In the genomic region with DNA sequence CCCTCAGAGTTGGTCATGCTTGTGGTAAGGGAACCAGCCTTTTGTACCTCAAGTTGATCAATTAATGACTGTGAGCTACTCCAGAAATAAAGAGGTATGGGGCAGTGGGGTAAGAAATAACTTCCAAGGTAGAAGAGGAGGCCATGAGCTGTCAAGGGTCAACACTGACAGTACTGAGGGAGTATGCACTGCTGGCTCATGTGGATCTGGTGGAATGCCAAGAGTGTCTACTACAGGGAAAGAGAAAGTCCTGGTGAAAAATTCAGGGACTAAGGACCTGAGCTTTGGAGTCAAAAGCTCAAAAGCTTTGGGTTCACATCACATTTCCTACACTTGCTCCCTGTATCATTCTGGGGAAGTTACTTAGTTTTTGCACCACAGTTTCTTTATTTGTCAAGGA, we compare ENCODE assay signal across 14 cellular contexts.
DNase-seq lines count a peak whose midpoint lies in the region; TF ChIP-seq lines count a peak whose summit lies in the region.
"Had no signal": no experiment of that assay in that cellular context is flagged by ENCODE, and none has a peak within 500 bp of the region (broad histone marks: within the 10 kb centered on the region; RNA-seq: fewer than 3 reads in every experiment).

No MANE protein-coding gene starts in this region.

- H3K36me3 ChIP-seq in brain microvascular endothelial cell (replicated peaks): no peaks in the 10 kb centered on the region
- no peaks in the 10 kb centered on the region for H3K36me3 ChIP-seq in osteoblast (ENCODE audit: insufficient read depth, low read length)
- H3K36me3 ChIP-seq in endodermal cell (ENCODE audit: control insufficient read depth, insufficient read depth, low read length): no peaks in the 10 kb centered on the region
- no peaks in the 10 kb centered on the region for H3K36me3 ChIP-seq in HAP-1 (replicated peaks)

- H3K4me1 ChIP-seq in osteoblast (ENCODE audit: insufficient read depth, low read length): peaks cover 17% of the 10 kb centered on the region
- peaks cover 19% of the 10 kb centered on the region for H3K4me1 ChIP-seq in endodermal cell (ENCODE audit: control insufficient read depth, insufficient read depth, low read length)
- peaks cover 5% of the 10 kb centered on the region for H3K4me1 ChIP-seq in HAP-1

- no peaks in the 10 kb centered on the region for H4K20me1 ChIP-seq in osteoblast (ENCODE audit: insufficient read depth, low read length)

- no peak overlapping the region for H3K9ac ChIP-seq in endodermal cell (ENCODE audit: extremely low read depth, low read length, poor library complexity, severe bottlenecking)

- H3K4me2 ChIP-seq in osteoblast (ENCODE audit: insufficient read depth, low read length): no peak overlapping the region

- H3K27ac Mint-ChIP-seq in glutamatergic neuron (ENCODE audit: unreplicated experiment) (peak overlapping the region; percentile 76), endodermal cell (no peak overlapping the region)

- H3K4me3 ChIP-seq in brain microvascular endothelial cell (ENCODE audit: low read depth, low read length) (no peak overlapping the region), osteoblast (ENCODE audit: insufficient read depth, low read length) (no peak overlapping the region), endodermal cell (ENCODE audit: low read length) (no peak overlapping the region), HAP-1 (no peak overlapping the region)

- H2AFZ ChIP-seq in osteoblast (ENCODE audit: low read length): no peak overlapping the region

- in situ Hi-C loops in brain microvascular endothelial cell (cut with HindIII; ENCODE audit: low pct_ligation_motif_present, low sequenced_read_pairs) (no loop called here), HAP-1 (cut with MboI; ENCODE audit: low sequenced_read_pairs) (no loop called here)

- DNase-seq in DMS 273 (lab: John Stamatoyannopoulos, UW; ENCODE audit: unreplicated experiment) (peak; percentile 10), DMS 273 treated with DMSO at 0.1 percent for 48 hours (lab: John Stamatoyannopoulos, UW) (no peak), brain microvascular endothelial cell (peak; percentile 16), glutamatergic neuron (no peak), osteoblast (ENCODE audit: insufficient read length, low spot score, missing footprints) (peak; percentile 46), nucleus accumbens (lab: John Stamatoyannopoulos, UW) (no peak), endodermal cell (no peak), HAP-1 (ENCODE audit: low spot score in 2 of 2) (no peak)
- DNase-seq: AML-193, NCI-H2081 treated with DMSO at 0.1 percent for 48 hours, NCI-H226, RPMI8226 had no signal

- H3K9me3 Mint-ChIP-seq in glutamatergic neuron (ENCODE audit: unreplicated experiment): peaks cover 7% of the 10 kb centered on the region
- peaks cover 22% of the 10 kb centered on the region for H3K9me3 Mint-ChIP-seq in endodermal cell

- H3K79me2 ChIP-seq in osteoblast (ENCODE audit: insufficient read depth, low read length): no peaks in the 10 kb centered on the region

- TF ChIP-seq CTCF in brain microvascular endothelial cell (IDR thresholded peaks at IDR 0.05; ENCODE audit: low read depth, low read length, missing control alignments): no peak
- no peak for TF ChIP-seq CTCF in glutamatergic neuron (IDR thresholded peaks at IDR 0.05; ENCODE audit: partially characterized antibody, unreplicated experiment)
- TF ChIP-seq CTCF in osteoblast (IDR thresholded peaks at IDR 0.05; ENCODE audit: extremely low read depth, low read depth, low read length): no peak
- no peak for TF ChIP-seq CTCF in endodermal cell (conservative IDR thresholded peaks at IDR 0.05)

- H3K27me3 ChIP-seq in brain microvascular endothelial cell (replicated peaks) (no peaks in the 10 kb centered on the region), osteoblast (ENCODE audit: insufficient read depth, low read length) (no peaks in the 10 kb centered on the region), endodermal cell (ENCODE audit: control insufficient read depth, insufficient read depth, low read length, poor library complexity, severe bottlenecking) (no peaks in the 10 kb centered on the region), HAP-1 (ENCODE audit: low read depth) (no peaks in the 10 kb centered on the region)

- no peak overlapping the region for H3K27ac ChIP-seq in brain microvascular endothelial cell
- no peak overlapping the region for H3K27ac ChIP-seq in osteoblast (ENCODE audit: low read depth, low read length)
- no peak overlapping the region for H3K27ac ChIP-seq in endodermal cell (ENCODE audit: low read depth, low read length)
- H3K27ac ChIP-seq: 22Rv1, C4-2B had no signal

- peaks cover 32% of the 10 kb centered on the region for H3K4me1 Mint-ChIP-seq in glutamatergic neuron (ENCODE audit: low read depth, unreplicated experiment)
- H3K4me1 Mint-ChIP-seq in endodermal cell: peaks cover 47% of the 10 kb centered on the region

- H3K36me3 Mint-ChIP-seq in glutamatergic neuron (ENCODE audit: unreplicated experiment): peaks cover 9% of the 10 kb centered on the region
- peaks cover 2% of the 10 kb centered on the region for H3K36me3 Mint-ChIP-seq in endodermal cell (ENCODE audit: low read depth)

- H3K4me3 Mint-ChIP-seq in glutamatergic neuron (ENCODE audit: unreplicated experiment): peak overlapping the region; percentile 58
- no peak overlapping the region for H3K4me3 Mint-ChIP-seq in endodermal cell

- H3K27me3 Mint-ChIP-seq in glutamatergic neuron (ENCODE audit: unreplicated experiment) (peaks cover 4% of the 10 kb centered on the region), endodermal cell (ENCODE audit: insufficient read depth) (peaks cover 4% of the 10 kb centered on the region)

- no peaks in the 10 kb centered on the region for H3K9me3 ChIP-seq in osteoblast (ENCODE audit: low read depth, low read length)
- peaks cover 14% of the 10 kb centered on the region for H3K9me3 ChIP-seq in endodermal cell (ENCODE audit: control insufficient read depth, low read length)
- H3K9me3 ChIP-seq in HAP-1: no peaks in the 10 kb centered on the region; the same call in 1 of the 2 replicates

Comparison
In these comparisons a context has a peak if more than half of its experiments do, and no peak if none do; other contexts are left out.
1. DNase-seq: peak in DMS 273 (single experiment), brain microvascular endothelial cell (single experiment) and osteoblast (single experiment); none in DMS 273 treated with DMSO at 0.1 percent for 48 hours (single experiment), glutamatergic neuron (single experiment), nucleus accumbens (0 of 56), endodermal cell (single experiment) and HAP-1 (0 of 2).